In genomic region chr9:71911908-71912325, GRCh38 we compare ENCODE assay signal across 8 cellular contexts. TPM values are rescaled to one million over a fixed set of nuclear protein-coding genes. Genes with fewer than 3 reads are reported as not detected.
DNase-seq lines count a peak whose midpoint lies in the region; ATAC-seq and TF ChIP-seq lines count a peak whose summit lies in the region.

No MANE protein-coding gene starts in this region.

- BruUV-seq in mammary epithelial cell (replicated peaks; lab: Mats Ljungman, UMichigan), result TSS peak; percentile 67

- in situ Hi-C loops in mammary epithelial cell (cut with MboI; ENCODE audit: low sequenced_read_pairs in 2 of 2), result no loop called here

- peaks cover 93% of the 10 kb centered on the region for H3K79me2 ChIP-seq in mammary epithelial cell (ENCODE audit: insufficient read depth, low read length)

- H3K27me3 ChIP-seq in HL-60 (ENCODE audit: insufficient read depth, poor library complexity, severe bottlenecking) (no peaks in the 10 kb centered on the region), mammary epithelial cell (ENCODE audit: insufficient read depth, low read length) (no peaks in the 10 kb centered on the region), aorta (ENCODE audit: control insufficient read depth in 1 of 2, insufficient read depth in 2 of 2, low read length in 1 of 2) (no peaks in the 10 kb centered on the region)

- DNase-seq in HL-60 (ENCODE audit: low read depth in 1 of 2, low spot score in 1 of 2), result no peak
- DNase-seq in mammary epithelial cell, result no peak
- peak; percentile 88 to 94 for DNase-seq in lung microvascular endothelial cell (ENCODE audit: low read depth in 2 of 2)
- no peak for DNase-seq in aorta
- DNase-seq in Kasumi-1 (lab: John Stamatoyannopoulos, UW), result no peak

- intact Hi-C loops in mammary epithelial cell (cut with micrococcal nuclease) (loop anchor here (1.0 to 5.0 kb wide), 5 partner anchors 17 to 230 kb away; no protein-coding TSS in a partner anchor), aorta (cut with DNase I) (loop anchor here in 1 of 2 donors (5.0 kb wide), 1 partner anchor 100 kb away; no protein-coding TSS in a partner anchor)

- peak overlapping the region; percentile 72 for H3K9ac ChIP-seq in mammary epithelial cell (ENCODE audit: insufficient read depth, low read length)

- H3K4me3 ChIP-seq in HL-60 (replicated peaks; ENCODE audit: insufficient read depth, low read length) (peak overlapping the region; percentile 74), mammary epithelial cell (replicated peaks in 1 of 3; ENCODE audit: insufficient read depth in 1 of 3, low read depth in 2 of 3, low read length in 3 of 3) (peak overlapping the region; percentile 52 to 74 (median 54)), aorta (ENCODE audit: low read length in 2 of 2) (peak overlapping the region; percentile 76 to 81)

- H3K36me3 ChIP-seq in mammary epithelial cell (ENCODE audit: insufficient read depth, low read length), result no peaks in the 10 kb centered on the region
- no peaks in the 10 kb centered on the region for H3K36me3 ChIP-seq in aorta (ENCODE audit: control insufficient read depth in 1 of 2, insufficient read depth in 2 of 2, low read length in 1 of 2)

- peak overlapping the region; percentile 91 for H3K27ac ChIP-seq in 22Rv1
- H3K27ac ChIP-seq in HL-60 (replicated peaks), result peak overlapping the region; percentile 68
- H3K27ac ChIP-seq in mammary epithelial cell (ENCODE audit: insufficient read depth, low read depth, low read length), result peak overlapping the region; percentile 63
- H3K27ac ChIP-seq in aorta (ENCODE audit: low read depth in 1 of 2, low read length in 2 of 2), result peak overlapping the region; percentile 31 to 84

- peak overlapping the region; percentile 85 for H2AFZ ChIP-seq in mammary epithelial cell (ENCODE audit: low read depth, low read length)

- TF ChIP-seq CTCF in 22Rv1 (IDR thresholded peaks at IDR 0.05), result no peak
- no peak for TF ChIP-seq CTCF in HL-60 (IDR thresholded peaks at IDR 0.05; ENCODE audit: insufficient read depth, low read length)
- TF ChIP-seq CTCF in mammary epithelial cell (conservative IDR thresholded peaks at IDR 0.05 in 1 of 2, IDR thresholded peaks at IDR 0.05 in 1 of 2; ENCODE audit: extremely low read depth in 1 of 2, insufficient read depth in 1 of 2, low read depth in 1 of 2, low read length in 2 of 2), result no peak

- dilution Hi-C loops in mammary epithelial cell (cut with HindIII; ENCODE audit: low sequenced_read_pairs), result no loop called here

- H3K4me1 ChIP-seq in mammary epithelial cell (ENCODE audit: insufficient read depth, low read length) (peaks cover 14% of the 10 kb centered on the region), aorta (ENCODE audit: control insufficient read depth in 1 of 2, insufficient read depth in 2 of 2, low read length in 2 of 2) (peaks cover 0 to 5% of the 10 kb centered on the region in 2 donors)

- peak overlapping the region; percentile 81 for H3K4me2 ChIP-seq in mammary epithelial cell (ENCODE audit: insufficient read depth, low read depth, low read length)

- H3K9me3 ChIP-seq in mammary epithelial cell (replicated peaks; ENCODE audit: insufficient read depth, low read length) (no peaks in the 10 kb centered on the region), aorta (ENCODE audit: control insufficient read depth, low read length) (no peaks in the 10 kb centered on the region)

- 3% methylated on average over 5 of the region's 9 CpGs for WGBS in mammary epithelial cell (ENCODE audit: low coverage, missing lambda C conversion rate)
- 0% methylated on average over 9 of the region's 9 CpGs for WGBS in aorta, 2 donors

- CTCF ChIA-PET in mammary epithelial cell (lab: Charles Lee; ENCODE audit: low non-redundant PET), result no interaction called here

- no peaks in the 10 kb centered on the region for H4K20me1 ChIP-seq in mammary epithelial cell (ENCODE audit: insufficient read depth, low read length)

- ATAC-seq in aorta (ENCODE audit: low FRiP score), result no peak
- ATAC-seq in HG02840 (IDR thresholded peaks at IDR 0.05; ENCODE audit: low FRiP score, unreplicated experiment), result no peak
- no peak for ATAC-seq in GM21447 (IDR thresholded peaks at IDR 0.05; ENCODE audit: unreplicated experiment)

RNA-seq across cellular contexts. Expression of gene C9orf85, which starts 0.5 kb away (rescaled TPM):
- 10 to 100 TPM; 13.7 to 20.4 TPM for total RNA-seq in mammary epithelial cell
- 11.2 TPM for polyA plus RNA-seq in mammary epithelial cell
- not detected for polyA minus RNA-seq in mammary epithelial cell
- 11.9 and 12.4 TPM in 2 replicates for total RNA-seq in lung microvascular endothelial cell
- 10 to 100 TPM; 15.5 to 17.9 TPM for total RNA-seq in aorta
- polyA plus RNA-seq in aorta, result 10 to 100 TPM; 16.4 to 17.2 TPM

RNA-seq across cellular contexts. Expression of gene ABHD17B, which starts 0.9 kb away (rescaled TPM):
- total RNA-seq in mammary epithelial cell (10 to 100 TPM; 13.2 to 26.8 TPM), lung microvascular endothelial cell (45.5 and 92.9 TPM in 2 replicates), aorta (10 to 100 TPM; 14.2 to 38.0 TPM)
- polyA plus RNA-seq in mammary epithelial cell (10.0 TPM), aorta (1 to 10 TPM; 6.6 to 9.4 TPM)
- polyA minus RNA-seq in mammary epithelial cell, result 8.5 TPM

Comparison
In these comparisons a context has a peak if more than half of its experiments do, and no peak if none do; other contexts are left out.
1. DNase-seq: peak in lung microvascular endothelial cell (2 of 2); none in HL-60 (0 of 2), mammary epithelial cell (single experiment), aorta (0 of 2) and Kasumi-1 (0 of 2).
2. Peak in every context shown above with its lines, with median percentiles within 50 percentile points of each other: H3K27ac ChIP-seq and H3K4me3 ChIP-seq.